ENCODE assay signal across 1 cellular context in the genomic region with DNA sequence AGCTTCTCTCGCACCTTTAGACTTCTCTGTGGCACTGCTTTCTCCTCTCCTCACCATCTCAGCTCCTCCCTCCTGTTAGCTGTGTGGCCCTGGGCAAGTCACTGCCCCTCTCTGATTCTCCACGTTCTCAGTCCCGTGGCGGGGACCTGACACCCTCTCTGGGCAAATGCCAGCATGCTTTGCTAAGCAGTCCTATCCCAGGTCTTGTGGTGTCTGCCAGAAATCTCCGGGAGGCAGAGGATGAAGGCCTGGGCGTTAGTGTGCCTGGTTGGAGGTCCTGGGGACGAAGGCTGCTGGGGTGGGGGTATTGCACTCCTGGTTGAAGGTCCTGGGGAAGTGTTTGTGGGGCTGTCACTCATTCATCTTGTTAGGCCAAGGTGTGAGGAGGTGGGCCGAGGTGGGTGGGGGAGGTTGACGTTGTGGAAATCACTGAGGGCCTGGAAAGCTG. TPM values are rescaled to one million over a fixed set of nuclear protein-coding genes. Genes with fewer than 3 reads are reported as not detected.
"Had no signal": no experiment of that assay in that cellular context is flagged by ENCODE, and none has a peak within 500 bp of the region (broad histone marks: within the 10 kb centered on the region; RNA-seq: fewer than 3 reads in every experiment).

No MANE protein-coding gene starts in this region.

RNA-seq across cellular contexts. Expression of a gene that starts 54.4 kb away (rescaled TPM):
- total RNA-seq: naive thymus-derived CD8-positive, alpha-beta T cell had no signal
